ENCODE assay signal across 1 cellular context in the genomic region with DNA sequence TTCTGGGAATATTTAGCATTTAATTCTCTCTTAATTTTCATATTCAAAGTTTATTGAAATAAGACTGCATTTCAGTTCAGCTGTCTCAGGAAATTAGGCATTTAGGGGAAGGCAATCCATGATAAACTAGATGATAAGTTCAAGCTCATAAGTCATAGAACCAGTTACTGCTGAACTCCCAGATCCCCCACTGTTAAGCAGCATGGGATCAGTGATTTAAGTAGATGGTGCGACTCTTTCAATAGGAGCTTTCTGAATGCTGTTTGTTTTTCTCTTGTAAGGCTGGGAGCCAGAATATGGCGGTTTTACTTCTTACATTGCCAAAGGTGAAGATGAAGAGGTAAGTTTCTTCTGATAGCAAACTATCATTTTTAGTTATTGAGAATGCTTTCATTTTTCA.
TF ChIP-seq lines count a peak whose summit lies in the region.

No MANE protein-coding gene starts in this region.

TF ChIP-seq in GM23338, 12 proteins besides CTCF, POLR2A, EP300 and RAD21 (continued from another document):
- TF ChIP-seq, protein P1, sequence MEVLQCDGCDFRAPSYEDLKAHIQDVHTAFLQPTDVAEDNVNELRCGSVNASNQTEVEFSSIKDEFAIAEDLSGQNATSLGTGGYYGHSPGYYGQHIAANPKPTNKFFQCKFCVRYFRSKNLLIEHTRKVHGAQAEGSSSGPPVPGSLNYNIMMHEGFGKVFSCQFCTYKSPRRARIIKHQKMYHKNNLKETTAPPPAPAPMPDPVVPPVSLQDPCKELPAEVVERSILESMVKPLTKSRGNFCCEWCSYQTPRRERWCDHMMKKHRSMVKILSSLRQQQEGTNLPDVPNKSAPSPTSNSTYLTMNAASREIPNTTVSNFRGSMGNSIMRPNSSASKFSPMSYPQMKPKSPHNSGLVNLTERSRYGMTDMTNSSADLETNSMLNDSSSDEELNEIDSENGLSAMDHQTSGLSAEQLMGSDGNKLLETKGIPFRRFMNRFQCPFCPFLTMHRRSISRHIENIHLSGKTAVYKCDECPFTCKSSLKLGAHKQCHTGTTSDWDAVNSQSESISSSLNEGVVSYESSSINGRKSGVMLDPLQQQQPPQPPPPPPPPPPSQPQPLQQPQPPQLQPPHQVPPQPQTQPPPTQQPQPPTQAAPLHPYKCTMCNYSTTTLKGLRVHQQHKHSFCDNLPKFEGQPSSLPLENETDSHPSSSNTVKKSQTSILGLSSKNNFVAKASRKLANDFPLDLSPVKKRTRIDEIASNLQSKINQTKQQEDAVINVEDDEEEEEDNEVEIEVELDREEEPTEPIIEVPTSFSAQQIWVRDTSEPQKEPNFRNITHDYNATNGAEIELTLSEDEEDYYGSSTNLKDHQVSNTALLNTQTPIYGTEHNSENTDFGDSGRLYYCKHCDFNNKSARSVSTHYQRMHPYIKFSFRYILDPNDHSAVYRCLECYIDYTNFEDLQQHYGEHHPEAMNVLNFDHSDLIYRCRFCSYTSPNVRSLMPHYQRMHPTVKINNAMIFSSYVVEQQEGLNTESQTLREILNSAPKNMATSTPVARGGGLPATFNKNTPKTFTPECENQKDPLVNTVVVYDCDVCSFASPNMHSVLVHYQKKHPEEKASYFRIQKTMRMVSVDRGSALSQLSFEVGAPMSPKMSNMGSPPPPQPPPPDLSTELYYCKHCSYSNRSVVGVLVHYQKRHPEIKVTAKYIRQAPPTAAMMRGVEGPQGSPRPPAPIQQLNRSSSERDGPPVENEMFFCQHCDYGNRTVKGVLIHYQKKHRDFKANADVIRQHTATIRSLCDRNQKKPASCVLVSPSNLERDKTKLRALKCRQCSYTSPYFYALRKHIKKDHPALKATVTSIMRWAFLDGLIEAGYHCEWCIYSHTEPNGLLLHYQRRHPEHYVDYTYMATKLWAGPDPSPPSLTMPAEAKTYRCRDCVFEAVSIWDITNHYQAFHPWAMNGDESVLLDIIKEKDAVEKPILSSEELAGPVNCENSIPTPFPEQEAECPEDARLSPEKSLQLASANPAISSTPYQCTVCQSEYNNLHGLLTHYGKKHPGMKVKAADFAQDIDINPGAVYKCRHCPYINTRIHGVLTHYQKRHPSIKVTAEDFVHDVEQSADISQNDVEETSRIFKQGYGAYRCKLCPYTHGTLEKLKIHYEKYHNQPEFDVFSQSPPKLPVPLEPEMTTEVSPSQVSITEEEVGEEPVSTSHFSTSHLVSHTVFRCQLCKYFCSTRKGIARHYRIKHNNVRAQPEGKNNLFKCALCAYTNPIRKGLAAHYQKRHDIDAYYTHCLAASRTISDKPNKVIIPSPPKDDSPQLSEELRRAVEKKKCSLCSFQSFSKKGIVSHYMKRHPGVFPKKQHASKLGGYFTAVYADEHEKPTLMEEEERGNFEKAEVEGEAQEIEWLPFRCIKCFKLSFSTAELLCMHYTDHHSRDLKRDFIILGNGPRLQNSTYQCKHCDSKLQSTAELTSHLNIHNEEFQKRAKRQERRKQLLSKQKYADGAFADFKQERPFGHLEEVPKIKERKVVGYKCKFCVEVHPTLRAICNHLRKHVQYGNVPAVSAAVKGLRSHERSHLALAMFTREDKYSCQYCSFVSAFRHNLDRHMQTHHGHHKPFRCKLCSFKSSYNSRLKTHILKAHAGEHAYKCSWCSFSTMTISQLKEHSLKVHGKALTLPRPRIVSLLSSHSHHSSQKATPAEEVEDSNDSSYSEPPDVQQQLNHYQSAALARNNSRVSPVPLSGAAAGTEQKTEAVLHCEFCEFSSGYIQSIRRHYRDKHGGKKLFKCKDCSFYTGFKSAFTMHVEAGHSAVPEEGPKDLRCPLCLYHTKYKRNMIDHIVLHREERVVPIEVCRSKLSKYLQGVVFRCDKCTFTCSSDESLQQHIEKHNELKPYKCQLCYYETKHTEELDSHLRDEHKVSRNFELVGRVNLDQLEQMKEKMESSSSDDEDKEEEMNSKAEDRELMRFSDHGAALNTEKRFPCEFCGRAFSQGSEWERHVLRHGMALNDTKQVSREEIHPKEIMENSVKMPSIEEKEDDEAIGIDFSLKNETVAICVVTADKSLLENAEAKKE (CRISPR knock-in tag; IDR thresholded peaks at IDR 0.05), result no peak
- no peak for TF ChIP-seq JUNB (IDR thresholded peaks at IDR 0.05; ENCODE audit: unreplicated experiment)
- TF ChIP-seq POLR2AphosphoS5 (IDR thresholded peaks at IDR 0.05; ENCODE audit: low read depth), result no peak
- TF ChIP-seq STAT1 (IDR thresholded peaks at IDR 0.05; ENCODE audit: unreplicated experiment), result no peak
- no peak for TF ChIP-seq CREB1 (CRISPR knock-in tag; IDR thresholded peaks at IDR 0.05; ENCODE audit: low read depth)
- no peak for TF ChIP-seq EZH2 (IDR thresholded peaks at IDR 0.05; ENCODE audit: low read depth, unreplicated experiment)
- TF ChIP-seq ZNF114 (CRISPR knock-in tag; IDR thresholded peaks at IDR 0.05), result no peak
- TF ChIP-seq, protein P2, sequence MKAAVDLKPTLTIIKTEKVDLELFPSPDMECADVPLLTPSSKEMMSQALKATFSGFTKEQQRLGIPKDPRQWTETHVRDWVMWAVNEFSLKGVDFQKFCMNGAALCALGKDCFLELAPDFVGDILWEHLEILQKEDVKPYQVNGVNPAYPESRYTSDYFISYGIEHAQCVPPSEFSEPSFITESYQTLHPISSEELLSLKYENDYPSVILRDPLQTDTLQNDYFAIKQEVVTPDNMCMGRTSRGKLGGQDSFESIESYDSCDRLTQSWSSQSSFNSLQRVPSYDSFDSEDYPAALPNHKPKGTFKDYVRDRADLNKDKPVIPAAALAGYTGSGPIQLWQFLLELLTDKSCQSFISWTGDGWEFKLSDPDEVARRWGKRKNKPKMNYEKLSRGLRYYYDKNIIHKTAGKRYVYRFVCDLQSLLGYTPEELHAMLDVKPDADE (IDR thresholded peaks at IDR 0.05), result no peak
